In genomic region chr1:229023651-229024295, GRCh38 we compare ENCODE assay signal across 16 cellular contexts.
A peak's percentile ranks its signal among the peaks of the same experiment; 100 is the strongest.
DNase-seq lines count a peak whose midpoint lies in the region; ATAC-seq and TF ChIP-seq lines count a peak whose summit lies in the region.
"Had no signal": no experiment of that assay in that cellular context is flagged by ENCODE, and none has a peak within 500 bp of the region (broad histone marks: within the 10 kb centered on the region; RNA-seq: fewer than 3 reads in every experiment).

No MANE protein-coding gene starts in this region.

- TF ChIP-seq POLR2A in gastrocnemius medialis (IDR thresholded peaks at IDR 0.05): no peak

- H3K4me1 Mint-ChIP-seq in brain: peaks cover 67% of the 10 kb centered on the region

- WGBS in aorta, 2 donors: 81 to 83% methylated on average over 11 of the region's 11 CpGs

- intact Hi-C loops in aorta (cut with DNase I): no loop called here
- intact Hi-C loops in gastrocnemius medialis (cut with DNase I; ENCODE audit: low total_unique reads): no loop called here

- peak; percentile 17 for ATAC-seq in aorta (ENCODE audit: low FRiP score)
- no peak for ATAC-seq in gastrocnemius medialis
- no peak for ATAC-seq in GM18498 (IDR thresholded peaks at IDR 0.05; ENCODE audit: unreplicated experiment)
- ATAC-seq: activated CD8-positive, alpha-beta memory T cell treated with anti-CD3 and anti-CD28 coated beads, Interleukin-2, amount 10 ng/mL, durations not matched to agents 7 days and 5 days; natural killer cell had no signal

- peaks cover 8% of the 10 kb centered on the region for H3K27me3 Mint-ChIP-seq in brain

- no peaks in the 10 kb centered on the region for H3K4me1 ChIP-seq in aorta (ENCODE audit: control insufficient read depth in 1 of 2, insufficient read depth in 2 of 2, low read length in 2 of 2)
- peaks cover 0 to 10% of the 10 kb centered on the region in 2 donors for H3K4me1 ChIP-seq in gastrocnemius medialis

- H3K36me3 ChIP-seq in aorta (ENCODE audit: control insufficient read depth in 1 of 2, insufficient read depth in 2 of 2, low read length in 1 of 2): no peaks in the 10 kb centered on the region
- no peaks in the 10 kb centered on the region for H3K36me3 ChIP-seq in gastrocnemius medialis
- H3K36me3 ChIP-seq: cardiac muscle cell, right lobe of liver had no signal

- peaks cover 0 to 4% (median 0%) of the 10 kb centered on the region in 5 experiments for H3K9me3 Mint-ChIP-seq in brain
- H3K9me3 Mint-ChIP-seq: activated naive CD4-positive, alpha-beta T cell treated with anti-CD3 and anti-CD28 coated beads, Interleukin-2, amount 10 ng/mL, durations not matched to agents 7 days and 5 days; natural killer cell had no signal

- in situ Hi-C loops in gastrocnemius medialis (cut with MboI; ENCODE audit: low sequenced_read_pairs in 4 of 4): no loop called here

- H3K4me3 Mint-ChIP-seq in brain: no peak overlapping the region
- H3K4me3 Mint-ChIP-seq: activated CD8-positive, alpha-beta memory T cell treated with anti-CD3 and anti-CD28 coated beads, Interleukin-2, amount 10 ng/mL, durations not matched to agents 7 days and 5 days; activated naive CD4-positive, alpha-beta T cell treated with anti-CD3 and anti-CD28 coated beads, Interleukin-2, amount 10 ng/mL, durations not matched to agents 7 days and 5 days; natural killer cell had no signal

- TF ChIP-seq CTCF in brain (conservative IDR thresholded peaks at IDR 0.05): no peak
- no peak for TF ChIP-seq CTCF in gastrocnemius medialis (IDR thresholded peaks at IDR 0.05 in 4 of 5, conservative IDR thresholded peaks at IDR 0.05 in 1 of 5)

- DNase-seq in SIG-M5 treated with dmso at 0.1 percent for 504 hours (lab: John Stamatoyannopoulos, UW; ENCODE audit: unreplicated experiment) (peak; percentile 74), SIG-M5 (lab: John Stamatoyannopoulos, UW) (no peak), aorta (peak in 1 of 2 donors; percentile 81), gastrocnemius medialis (no peak), A172 (ENCODE audit: low spot score) (no peak)
- DNase-seq: activated CD8-positive, alpha-beta memory T cell treated with anti-CD3 and anti-CD28 coated beads, Interleukin-2, amount 10 ng/mL, durations not matched to agents 7 days and 5 days; activated naive CD4-positive, alpha-beta T cell treated with anti-CD3 and anti-CD28 coated beads, Interleukin-2, amount 10 ng/mL, durations not matched to agents 7 days and 5 days; natural killer cell; NCI-H2171; stimulated activated CD4-positive, alpha-beta T cell treated with anti-CD3 and anti-CD28 coated beads, Interleukin-2, amount 100 ng/mL, for 48 hours had no signal

- peak overlapping the region; percentile 79 for H3K27ac ChIP-seq in layer of hippocampus (ENCODE audit: low read depth, low read length)
- no peak overlapping the region for H3K27ac ChIP-seq in aorta (ENCODE audit: low read depth in 1 of 2, low read length in 2 of 2)
- H3K27ac ChIP-seq in gastrocnemius medialis: no peak overlapping the region
- H3K27ac ChIP-seq: cardiac muscle cell, epithelial cell of prostate, right lobe of liver had no signal

- H3K4me3 ChIP-seq in aorta (ENCODE audit: low read length in 2 of 2): no peak overlapping the region
- H3K4me3 ChIP-seq in gastrocnemius medialis: no peak overlapping the region
- H3K4me3 ChIP-seq: cardiac muscle cell, right lobe of liver had no signal

- peak overlapping the region in 4 of 5 experiments; percentile 40 to 76 (median 51) for H3K27ac Mint-ChIP-seq in brain
- H3K27ac Mint-ChIP-seq: activated CD8-positive, alpha-beta memory T cell treated with anti-CD3 and anti-CD28 coated beads, Interleukin-2, amount 10 ng/mL, durations not matched to agents 7 days and 5 days; activated naive CD4-positive, alpha-beta T cell treated with anti-CD3 and anti-CD28 coated beads, Interleukin-2, amount 10 ng/mL, durations not matched to agents 7 days and 5 days; natural killer cell had no signal

- H3K9me3 ChIP-seq in aorta (ENCODE audit: control insufficient read depth, low read length) (no peaks in the 10 kb centered on the region), gastrocnemius medialis (no peaks in the 10 kb centered on the region)
- H3K9me3 ChIP-seq: right lobe of liver had no signal

- no peaks in the 10 kb centered on the region for H3K36me3 Mint-ChIP-seq in brain
- H3K36me3 Mint-ChIP-seq: activated CD8-positive, alpha-beta memory T cell treated with anti-CD3 and anti-CD28 coated beads, Interleukin-2, amount 10 ng/mL, durations not matched to agents 7 days and 5 days; natural killer cell had no signal

- no peaks in the 10 kb centered on the region for H3K27me3 ChIP-seq in layer of hippocampus (ENCODE audit: control insufficient read depth, insufficient read depth, low read length)
- H3K27me3 ChIP-seq in aorta (ENCODE audit: control insufficient read depth in 1 of 2, insufficient read depth in 2 of 2, low read length in 1 of 2): no peaks in the 10 kb centered on the region
- H3K27me3 ChIP-seq in gastrocnemius medialis: no peaks in the 10 kb centered on the region
- H3K27me3 ChIP-seq: right lobe of liver had no signal
